In the genomic region with DNA sequence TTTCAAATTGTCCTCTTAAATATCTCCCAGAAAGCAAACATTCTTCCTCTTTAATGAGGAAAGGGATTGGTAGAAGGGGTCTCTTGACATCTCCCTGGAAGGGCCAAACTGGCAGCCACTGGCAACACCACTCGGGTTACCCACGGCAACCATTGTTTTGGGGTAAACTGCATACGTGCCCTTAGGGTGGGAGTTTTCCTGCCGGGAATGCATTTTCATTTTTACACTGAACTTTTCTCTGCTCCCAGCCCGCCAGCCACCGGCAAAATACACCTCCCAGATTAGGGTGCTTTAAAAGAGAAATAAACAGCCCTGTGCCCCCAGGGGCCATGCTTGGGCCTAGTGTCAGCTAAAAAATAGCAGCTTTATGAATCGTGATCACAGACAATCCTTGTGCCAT, we compare ENCODE assay signal across 17 cellular contexts. TPM values are rescaled to one million over a fixed set of nuclear protein-coding genes. Genes with fewer than 3 reads are reported as not detected.
DNase-seq lines count a peak whose midpoint lies in the region; ATAC-seq, FAIRE-seq and TF ChIP-seq lines count a peak whose summit lies in the region.
"Had no signal": no experiment of that assay in that cellular context is flagged by ENCODE, and none has a peak within 500 bp of the region (broad histone marks: within the 10 kb centered on the region; RNA-seq: fewer than 3 reads in every experiment).

No MANE protein-coding gene starts in this region.

- peak overlapping the region; percentile 19; the same call in 1 of the 2 replicates for H3K27ac Mint-ChIP-seq in WTC11
- H3K27ac Mint-ChIP-seq: activated B cell treated with CpG ODN at 0.5 μM for 24 hours; activated CD8-positive, alpha-beta memory T cell treated with anti-CD3 and anti-CD28 coated beads, Interleukin-2, amount 10 ng/mL, durations not matched to agents 7 days and 5 days; T-cell had no signal

- H3K4me1 ChIP-seq in right lobe of liver = peaks cover 0 to 5% (median 0%) of the 10 kb centered on the region in 4 donors
- peaks cover 10% of the 10 kb centered on the region for H3K4me1 ChIP-seq in HepG2 (ENCODE audit: insufficient read depth, low read length)
- peaks cover 17% of the 10 kb centered on the region for H3K4me1 ChIP-seq in mesenchymal stem cell (ENCODE audit: control insufficient read depth, insufficient read depth, low read depth, low read length)
- H3K4me1 ChIP-seq in aorta (ENCODE audit: control insufficient read depth in 1 of 2, insufficient read depth in 2 of 2, low read length in 2 of 2) = no peaks in the 10 kb centered on the region

- no peak overlapping the region for H4K8ac ChIP-seq in mesenchymal stem cell (ENCODE audit: low read length)

- no peaks in the 10 kb centered on the region; the same call in 1 of the 2 replicates for H3K27me3 Mint-ChIP-seq in WTC11 (ENCODE audit: low read depth)
- H3K27me3 Mint-ChIP-seq: T-cell had no signal

- H3K23ac ChIP-seq in mesenchymal stem cell (ENCODE audit: low read length in 2 of 2) = no peak overlapping the region

- H3K79me1 ChIP-seq in mesenchymal stem cell (replicated peaks; ENCODE audit: low read length, poor library complexity, severe bottlenecking) = peaks cover 2% of the 10 kb centered on the region

- no peaks in the 10 kb centered on the region for H3K79me2 ChIP-seq in HepG2 (ENCODE audit: insufficient read depth, low read length)

- H3K36me3 Mint-ChIP-seq in WTC11 = no peaks in the 10 kb centered on the region
- H3K36me3 Mint-ChIP-seq: activated CD8-positive, alpha-beta memory T cell treated with anti-CD3 and anti-CD28 coated beads, Interleukin-2, amount 10 ng/mL, durations not matched to agents 7 days and 5 days; naive B cell; T-cell had no signal

- no peak for TF ChIP-seq EP300 in HepG2 (IDR thresholded peaks at IDR 0.05; ENCODE audit: low read depth in 2 of 2, low read length in 2 of 2)
- TF ChIP-seq EP300 in HepG2 (CRISPR knock-in tag; IDR thresholded peaks at IDR 0.05; ENCODE audit: borderline replicate concordance) = no peak

- H3K4me3 ChIP-seq in right lobe of liver = no peak overlapping the region
- H3K4me3 ChIP-seq in HepG2 (replicated peaks in 1 of 3; ENCODE audit: insufficient read depth in 1 of 3, low read depth in 2 of 3, low read length in 3 of 3) = no peak overlapping the region
- H3K4me3 ChIP-seq in mesenchymal stem cell (ENCODE audit: insufficient read depth in 1 of 2, low read depth in 1 of 2, low read length in 2 of 2) = no peak overlapping the region
- no peak overlapping the region for H3K4me3 ChIP-seq in aorta (ENCODE audit: low read length in 2 of 2)
- H3K4me3 ChIP-seq: K562 had no signal

- H3K27ac ChIP-seq in right lobe of liver (no peak overlapping the region), HepG2 (ENCODE audit: extremely low read length, insufficient read depth, low read length) (no peak overlapping the region), mesenchymal stem cell (ENCODE audit: low read length, poor library complexity, severe bottlenecking) (no peak overlapping the region), aorta (ENCODE audit: low read depth in 1 of 2, low read length in 2 of 2) (peak overlapping the region; percentile 60 to 68)
- H3K27ac ChIP-seq: brain microvascular endothelial cell had no signal

- POLR2A ChIA-PET in HepG2 (lab: Yijun Ruan, JAX) (no interaction called here), WTC11 (lab: Charles Lee) (no interaction called here), HEK293T (lab: Yijun Ruan, JAX) (no interaction called here)

- no peak overlapping the region for H2BK15ac ChIP-seq in mesenchymal stem cell (ENCODE audit: low read depth, poor library complexity, severe bottlenecking)

- H3K9me3 Mint-ChIP-seq in WTC11 = no peaks in the 10 kb centered on the region
- H3K9me3 Mint-ChIP-seq: activated B cell treated with CpG ODN at 0.5 μM for 24 hours, naive B cell, T-cell had no signal

- H3K4me3 Mint-ChIP-seq in WTC11 = no peak overlapping the region
- H3K4me3 Mint-ChIP-seq: activated B cell treated with CpG ODN at 0.5 μM for 24 hours; activated CD8-positive, alpha-beta memory T cell treated with anti-CD3 and anti-CD28 coated beads, Interleukin-2, amount 10 ng/mL, durations not matched to agents 7 days and 5 days; naive B cell; T-cell had no signal

- H3K9me3 ChIP-seq in right lobe of liver (no peaks in the 10 kb centered on the region), HepG2 (ENCODE audit: low read length) (no peaks in the 10 kb centered on the region), mesenchymal stem cell (ENCODE audit: control insufficient read depth, low read length) (no peaks in the 10 kb centered on the region), aorta (ENCODE audit: control insufficient read depth, low read length) (no peaks in the 10 kb centered on the region)

- no peaks in the 10 kb centered on the region for H3K36me3 ChIP-seq in right lobe of liver
- no peaks in the 10 kb centered on the region for H3K36me3 ChIP-seq in HepG2 (replicated peaks in 1 of 2; ENCODE audit: control insufficient read depth in 1 of 2, insufficient read depth in 2 of 2, low read length in 2 of 2)
- peaks cover 0 to 2% of the 10 kb centered on the region in 2 experiments for H3K36me3 ChIP-seq in mesenchymal stem cell (ENCODE audit: control insufficient read depth in 1 of 2, insufficient read depth in 2 of 2, low read depth in 1 of 2, low read length in 2 of 2)
- no peaks in the 10 kb centered on the region for H3K36me3 ChIP-seq in aorta (ENCODE audit: control insufficient read depth in 1 of 2, insufficient read depth in 2 of 2, low read length in 1 of 2)
- H3K36me3 ChIP-seq: brain microvascular endothelial cell had no signal

- BruUV-seq in HepG2 (replicated peaks; lab: Mats Ljungman, UMichigan) = no TSS peak

- TF ChIP-seq POLR2A in right lobe of liver (IDR thresholded peaks at IDR 0.05) (no peak), HepG2 (IDR thresholded peaks at IDR 0.05; ENCODE audit: insufficient read depth in 1 of 2, low read depth in 2 of 2, low read length in 2 of 2) (no peak)

- H2AK5ac ChIP-seq in mesenchymal stem cell (ENCODE audit: low read length, severe bottlenecking) = no peak overlapping the region

- no peak for FAIRE-seq in HepG2 (lab: Jason Lieb, UNC)
- FAIRE-seq: K562 had no signal

- H4K20me1 ChIP-seq in HepG2 (ENCODE audit: insufficient read depth, low read length) = no peaks in the 10 kb centered on the region

- H3K14ac ChIP-seq in mesenchymal stem cell (ENCODE audit: low read length in 2 of 2) = no peak overlapping the region

- ATAC-seq in right lobe of liver = no peak
- ATAC-seq in HepG2 = no peak
- peak; percentile 26 for ATAC-seq in WTC11
- peak; percentile 24 for ATAC-seq in aorta (ENCODE audit: low FRiP score)
- ATAC-seq: activated CD8-positive, alpha-beta memory T cell treated with anti-CD3 and anti-CD28 coated beads, Interleukin-2, amount 10 ng/mL, durations not matched to agents 7 days and 5 days; K562; left lobe of liver; T-cell had no signal

- 0 out of 2 replicates have a peak, but pooled peaks cover 6% of the 10 kb centered on the region for H3K4me1 Mint-ChIP-seq in WTC11
- H3K4me1 Mint-ChIP-seq: naive B cell had no signal

- DNase-seq in right lobe of liver (peak in 2 of 3 donors; percentile 15 to 20), HepG2 (ENCODE audit: low spot score) (no peak), WTC11 (ENCODE audit: low spot score) (peak; percentile 34), mesenchymal stem cell (no peak), aorta (peak; percentile 63 to 71), T-helper 9 cell (no peak), KBM-7 (no peak), HEK293T (ENCODE audit: extremely low spot score) (no peak)
- DNase-seq: activated B cell treated with CpG ODN at 0.5 μM for 24 hours; activated CD8-positive, alpha-beta memory T cell treated with anti-CD3 and anti-CD28 coated beads, Interleukin-2, amount 10 ng/mL, durations not matched to agents 7 days and 5 days; brain microvascular endothelial cell; naive B cell; NCI-H524; RPMI8226; T-cell had no signal

- no peak overlapping the region for H4K91ac ChIP-seq in mesenchymal stem cell (ENCODE audit: low read length)

- H2BK5ac ChIP-seq in mesenchymal stem cell (ENCODE audit: low read depth, low read length, poor library complexity, severe bottlenecking) = no peak overlapping the region

- H2BK12ac ChIP-seq in mesenchymal stem cell (ENCODE audit: low read length in 2 of 2) = no peak overlapping the region

- in situ Hi-C loops in HepG2 (cut with HindIII; ENCODE audit: extremely low pct_ligation_motif_present, low pct_unique_long_range_greater_than_20kb) (no loop called here), KBM-7 (cut with MboI; ENCODE audit: low pct_unique_long_range_greater_than_20kb, low sequenced_read_pairs) (no loop called here)

- CTCF ChIA-PET in HepG2 (lab: Yijun Ruan, JAX; ENCODE audit: low intra/inter-chr PET ratio, low total read pairs) = no interaction called here
- CTCF ChIA-PET in WTC11 (lab: Charles Lee) = interaction anchor here (0.8 to 1.7 kb wide), 4 partner anchors 12 to 194 kb away, joined by 3 to 9 read pairs (median 3); no protein-coding TSS in a partner anchor
- CTCF ChIA-PET in HEK293T (lab: Yijun Ruan, JAX) = no interaction called here

- no peak overlapping the region for H3K18ac ChIP-seq in mesenchymal stem cell (ENCODE audit: low read depth in 1 of 2, low read length in 2 of 2)

- peak overlapping the region; percentile 34 for H2BK120ac ChIP-seq in mesenchymal stem cell (ENCODE audit: low read depth, low read length)

- H3K27me3 ChIP-seq in right lobe of liver = no peaks in the 10 kb centered on the region
- peaks cover 4 to 72% of the 10 kb centered on the region in 2 experiments for H3K27me3 ChIP-seq in HepG2 (ENCODE audit: control insufficient read depth in 1 of 2, insufficient read depth in 2 of 2, low read length in 2 of 2)
- H3K27me3 ChIP-seq in mesenchymal stem cell (ENCODE audit: control insufficient read depth in 1 of 2, insufficient read depth in 1 of 2, low read length in 2 of 2) = peaks cover 0 to 19% of the 10 kb centered on the region in 2 experiments
- H3K27me3 ChIP-seq in aorta (ENCODE audit: control insufficient read depth in 1 of 2, insufficient read depth in 2 of 2, low read length in 1 of 2) = no peaks in the 10 kb centered on the region
- H3K27me3 ChIP-seq: brain microvascular endothelial cell had no signal

- H3K4ac ChIP-seq in mesenchymal stem cell (ENCODE audit: low read depth in 1 of 2, low read length in 2 of 2) = no peak overlapping the region

- TF ChIP-seq CTCF in right lobe of liver (IDR thresholded peaks at IDR 0.05) (no peak), HepG2 (CRISPR knock-in tag; IDR thresholded peaks at IDR 0.05) (no peak), WTC11 (IDR thresholded peaks at IDR 0.05) (no peak)

- no peak for TF ChIP-seq RAD21 in HepG2 (CRISPR knock-in tag; IDR thresholded peaks at IDR 0.05)

- no peak overlapping the region for H3K9ac ChIP-seq in HepG2 (ENCODE audit: insufficient read depth, low read depth, low read length)
- H3K9ac ChIP-seq in mesenchymal stem cell (ENCODE audit: low read length) = no peak overlapping the region

- H3K4me2 ChIP-seq in HepG2 (ENCODE audit: low read depth, low read length) = no peak overlapping the region
- no peak overlapping the region for H3K4me2 ChIP-seq in mesenchymal stem cell (ENCODE audit: low read length, poor library complexity, severe bottlenecking)

- intact Hi-C loops in right lobe of liver (cut with DNase I) (no loop called here), HepG2 (cut with micrococcal nuclease; ENCODE audit: unreplicated experiment) (no loop called here), aorta (cut with DNase I) (loop anchor here in 1 of 2 donors (5.0 kb wide), 1 partner anchor 73 kb away; a partner anchor contains a TSS)

- WGBS in right lobe of liver (ENCODE audit: insufficient coverage, low coverage, low lambda C conversion rate, missing lambda C conversion rate) = 60% methylated on average over 6 of the region's 7 CpGs
- WGBS in HepG2 (ENCODE audit: low lambda C conversion rate) = 51% methylated on average over 7 of the region's 7 CpGs
- 81% methylated on average over 7 of the region's 7 CpGs for WGBS in mesenchymal stem cell
- 4 to 7% methylated on average over 7 of the region's 7 CpGs for WGBS in aorta, 2 donors

- no peak overlapping the region for H2AFZ ChIP-seq in HepG2 (ENCODE audit: low read length)
- no peak overlapping the region for H2AFZ ChIP-seq in mesenchymal stem cell (ENCODE audit: low read depth, low read length)

RNA-seq across cellular contexts. Expression of a gene that starts 38.4 kb away (rescaled TPM):
- 1 to 10 TPM in 2 of 6 experiments, under 1 TPM in 4; 0.04 to 1.1 (median 0.60) TPM for total RNA-seq in right lobe of liver
- total RNA-seq in HepG2 (2016; rRNA removed; fragmentation: Illumina TruSeq; extraction: Trizol) = not detected in 2 replicates
- not detected in 2 replicates for total RNA-seq in HepG2 (2016; cell fraction: cytosol; rRNA removed; fragmentation: Illumina TruSeq; extraction: Trizol; ENCODE audit: low read depth)
- not detected in 2 replicates for total RNA-seq in HepG2 (2016; cell fraction: insoluble cytoplasmic fraction; rRNA removed; fragmentation: Illumina TruSeq; extraction: Trizol)
- not detected in 2 replicates for total RNA-seq in HepG2 (2016; cell fraction: membrane; rRNA removed; fragmentation: Illumina TruSeq; extraction: Trizol)
- not detected in 2 replicates for total RNA-seq in HepG2 (2016; cell fraction: nucleus; rRNA removed; fragmentation: Illumina TruSeq; extraction: Trizol)
- 0.01 TPM in 1 of 2 replicates, not detected in the other for polyA plus RNA-seq in HepG2 (2011; rRNA removed)
- polyA plus RNA-seq in HepG2 (2011; cell fraction: cytosol; rRNA removed) = not detected in 2 replicates
- 0.03 TPM in 1 of 2 replicates, not detected in the other for polyA plus RNA-seq in HepG2 (2011; cell fraction: nucleus; rRNA removed)
- polyA plus RNA-seq in HepG2 (2012) = not detected in 2 replicates
- not detected in 2 replicates for polyA plus RNA-seq in HepG2 (2016; cell fraction: cytosol; fragmentation: Illumina TruSeq; extraction: Trizol; ENCODE audit: low read depth)
- polyA plus RNA-seq in HepG2 (2016; cell fraction: insoluble cytoplasmic fraction; fragmentation: Illumina TruSeq; extraction: Trizol; ENCODE audit: low read depth) = not detected in 2 replicates
- polyA plus RNA-seq in HepG2 (2016; cell fraction: membrane; fragmentation: Illumina TruSeq; extraction: Trizol; ENCODE audit: low read depth) = not detected in 2 replicates
- not detected in 2 replicates for polyA plus RNA-seq in HepG2 (2016; cell fraction: nucleus; fragmentation: Illumina TruSeq; extraction: Trizol; ENCODE audit: insufficient read depth, low read depth)
- polyA minus RNA-seq in HepG2 (2011; rRNA and poly(A)+ RNA removed; ENCODE audit: low replicate concordance) = 1.9 TPM in 1 of 2 replicates, not detected in the other
- polyA minus RNA-seq in HepG2 (2011; cell fraction: cytosol; rRNA and poly(A)+ RNA removed) = not detected in 2 replicates
- 0.13 TPM in 1 of 2 replicates, not detected in the other for polyA minus RNA-seq in HepG2 (2011; cell fraction: nucleus; rRNA and poly(A)+ RNA removed)
- 0.27 to 0.50 TPM (median 0.37 TPM) in 3 replicates for total RNA-seq in WTC11 (2021)
- 0.43 TPM for polyA plus RNA-seq in mesenchymal stem cell (2013, experiment 1 of 2)
- polyA plus RNA-seq in mesenchymal stem cell (2013, experiment 2 of 2) = 0.45 TPM
- 1 to 10 TPM; 2.1 to 3.5 TPM for total RNA-seq in aorta
- under 1 TPM; 0.13 to 0.43 TPM for polyA plus RNA-seq in aorta

Comparison
In these comparisons a context has a peak if more than half of its experiments do, and no peak if none do; other contexts are left out.
1. DNase-seq: peak in right lobe of liver (2 of 3), WTC11 (single experiment) and aorta (2 of 2); none in HepG2 (single experiment), mesenchymal stem cell (single experiment), T-helper 9 cell (single experiment), KBM-7 (single experiment) and HEK293T (single experiment).
2. ATAC-seq: peak in WTC11 (single experiment) and aorta (single experiment); none in right lobe of liver (0 of 4) and HepG2 (single experiment).
3. H3K27ac ChIP-seq: peak in aorta (2 of 2); none in right lobe of liver (0 of 3), HepG2 (single experiment) and mesenchymal stem cell (single experiment).